In the genomic region with DNA sequence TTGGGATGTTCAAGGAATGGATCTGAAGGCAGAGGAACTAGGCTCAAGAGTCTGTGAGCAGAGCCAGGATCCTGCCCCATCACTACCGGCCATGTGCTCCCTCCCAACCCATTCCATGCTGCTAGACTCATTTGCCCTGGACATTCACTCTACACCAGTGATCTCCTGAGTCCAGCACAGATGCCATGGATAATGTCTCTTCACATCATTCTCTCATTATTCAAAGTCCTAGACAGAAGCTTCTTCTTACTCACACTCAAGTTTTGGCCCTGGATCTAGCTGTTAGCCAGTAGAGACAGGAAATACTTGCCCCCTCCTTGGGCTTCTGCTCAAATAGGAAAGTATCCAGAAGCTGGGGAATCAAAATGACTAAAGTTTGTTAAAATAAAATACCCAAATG, we compare ENCODE assay signal across 1 cellular context.
TF ChIP-seq lines count a peak whose summit lies in the region.

No MANE protein-coding gene starts in this region.

TF ChIP-seq in H1, 55 proteins besides CTCF, POLR2A, EP300 and RAD21:
- TF ChIP-seq RXRA (IDR thresholded peaks at IDR 0.05; ENCODE audit: insufficient read depth, low read depth, low read length) = no peak
- no peak for TF ChIP-seq TAF7 (optimal IDR thresholded peaks at IDR 0.05; ENCODE audit: borderline replicate concordance, low read depth, low read length)
- no peak for TF ChIP-seq JUN (IDR thresholded peaks at IDR 0.05; ENCODE audit: low read depth, low read length)
- TF ChIP-seq KDM1A (IDR thresholded peaks at IDR 0.05; ENCODE audit: borderline replicate concordance, low read length) = no peak
- no peak for TF ChIP-seq SAP30 (IDR thresholded peaks at IDR 0.05; ENCODE audit: insufficient read depth, insufficient replicate concordance, low read length)
- TF ChIP-seq POLR2AphosphoS5 (IDR thresholded peaks at IDR 0.05; ENCODE audit: low read depth, low read length) = no peak
- no peak for TF ChIP-seq CHD1 (IDR thresholded peaks at IDR 0.05; ENCODE audit: low read depth, low read length)
- no peak for TF ChIP-seq GABPA (IDR thresholded peaks at IDR 0.05; ENCODE audit: borderline replicate concordance, insufficient read depth, low read length)
- TF ChIP-seq SP2 (IDR thresholded peaks at IDR 0.05; ENCODE audit: low read length) = no peak
- TF ChIP-seq FOSL1 (IDR thresholded peaks at IDR 0.05; ENCODE audit: insufficient read depth, low read depth, low read length) = no peak
- no peak for TF ChIP-seq TBP (IDR thresholded peaks at IDR 0.05; ENCODE audit: low read depth, low read length)
- no peak for TF ChIP-seq YY1 (IDR thresholded peaks at IDR 0.05; ENCODE audit: low read depth, low read length)
- no peak for TF ChIP-seq RNF2 (IDR thresholded peaks at IDR 0.05; ENCODE audit: borderline replicate concordance, low read depth, low read length, missing control alignments, poor library complexity, severe bottlenecking)
- no peak for TF ChIP-seq RBBP5 (IDR thresholded peaks at IDR 0.05; ENCODE audit: borderline replicate concordance, low read depth, low read length)
- no peak for TF ChIP-seq SRF (IDR thresholded peaks at IDR 0.05; ENCODE audit: low read depth, low read length)
- no peak for TF ChIP-seq NANOG (IDR thresholded peaks at IDR 0.05; ENCODE audit: insufficient read depth, low read depth, low read length, poor library complexity, severe bottlenecking)
- TF ChIP-seq JUND (IDR thresholded peaks at IDR 0.05; ENCODE audit: low read length) = no peak
- no peak for TF ChIP-seq TEAD4 (IDR thresholded peaks at IDR 0.05; ENCODE audit: low read depth, low read length)
- TF ChIP-seq KDM4A (IDR thresholded peaks at IDR 0.05; ENCODE audit: low read depth, low read length, severe bottlenecking) = no peak
- no peak for TF ChIP-seq CTBP2 (IDR thresholded peaks at IDR 0.05; ENCODE audit: borderline replicate concordance, insufficient read depth, insufficient read length, low read length)
